ENCODE assay signal across 13 cellular contexts in genomic region chr5:14161825-14162556, GRCh38. TPM values are rescaled to one million over a fixed set of nuclear protein-coding genes. Genes with fewer than 3 reads are reported as not detected.
A peak's percentile ranks its signal among the peaks of the same experiment; 100 is the strongest.
DNase-seq lines count a peak whose midpoint lies in the region; TF ChIP-seq lines count a peak whose summit lies in the region.
"Had no signal": no experiment of that assay in that cellular context is flagged by ENCODE, and none has a peak within 500 bp of the region (broad histone marks: within the 10 kb centered on the region; RNA-seq: fewer than 3 reads in every experiment).

No MANE protein-coding gene starts in this region.

- peaks cover 0 to 4% of the 10 kb centered on the region in 2 donors for H3K36me3 ChIP-seq in neuronal stem cell (replicated peaks in 1 of 2; ENCODE audit: control insufficient read depth in 2 of 2, insufficient read depth in 2 of 2, low read length in 2 of 2)
- H3K36me3 ChIP-seq: lower lobe of right lung, upper lobe of left lung had no signal

- no peak overlapping the region for H2AFZ ChIP-seq in neuronal stem cell (ENCODE audit: low read length)

- peaks cover 9% of the 10 kb centered on the region in 2 donors for H3K4me1 ChIP-seq in neuronal stem cell (ENCODE audit: control insufficient read depth in 2 of 2, insufficient read depth in 1 of 2, low read depth in 1 of 2, low read length in 2 of 2)

- peaks cover 2 to 23% of the 10 kb centered on the region in 2 donors for H3K9me3 ChIP-seq in neuronal stem cell (replicated peaks in 1 of 2; ENCODE audit: control insufficient read depth in 2 of 2, insufficient read depth in 1 of 2, low read depth in 1 of 2, low read length in 2 of 2)
- H3K9me3 ChIP-seq: lower lobe of right lung, upper lobe of left lung had no signal

- H3K9me3 Mint-ChIP-seq in activated CD4-positive, alpha-beta T cell treated with anti-CD3 and anti-CD28 coated beads, Interleukin-2, amount 10 ng/mL, durations not matched to agents 24 days and 14 days, result no peaks in the 10 kb centered on the region

- no peak overlapping the region for H3K4me3 ChIP-seq in neuronal stem cell (ENCODE audit: low read length in 2 of 2)
- H3K4me3 ChIP-seq: lower lobe of right lung, upper lobe of left lung had no signal

- H3K27ac ChIP-seq in RWPE1 (peak overlapping the region; percentile 27), neuronal stem cell (replicated peaks; ENCODE audit: low read length) (no peak overlapping the region)
- H3K27ac ChIP-seq: 22Rv1, lower lobe of right lung, upper lobe of left lung had no signal

- H3K4me2 ChIP-seq in neuronal stem cell (ENCODE audit: insufficient read depth, low read length, poor library complexity, severe bottlenecking), result no peak overlapping the region

- intact Hi-C loops in activated CD4-positive, alpha-beta T cell treated with anti-CD3 and anti-CD28 coated beads, Interleukin-2, amount 10 ng/mL, durations not matched to agents 24 days and 14 days (cut with micrococcal nuclease), result no loop called here

- no peak overlapping the region for H4K91ac ChIP-seq in neuronal stem cell (ENCODE audit: low read depth, low read length, poor library complexity)

- H3K4me3 Mint-ChIP-seq in activated CD4-positive, alpha-beta T cell treated with anti-CD3 and anti-CD28 coated beads, Interleukin-2, amount 10 ng/mL, durations not matched to agents 24 days and 14 days, result no peak overlapping the region

- H3K23ac ChIP-seq in neuronal stem cell (ENCODE audit: low read depth, low read length, poor library complexity), result no peak overlapping the region

- DNase-seq in DMS53 (lab: John Stamatoyannopoulos, UW) (peak; percentile 80), DMS53 treated with DMSO at 0.1 percent for 48 hours (lab: John Stamatoyannopoulos, UW; ENCODE audit: unreplicated experiment) (no peak), NCI-H2029 (lab: John Stamatoyannopoulos, UW) (peak; percentile 61), RWPE1 (ENCODE audit: low spot score) (no peak), neuronal stem cell (ENCODE audit: low spot score) (no peak), pons (ENCODE audit: low spot score) (no peak), hypothalamus (lab: John Stamatoyannopoulos, UW) (no peak)
- no peak for DNase-seq in activated CD4-positive, alpha-beta T cell treated with anti-CD3 and anti-CD28 coated beads, Interleukin-2, amount 10 ng/mL, durations not matched to agents 24 days and 14 days
- DNase-seq: activated CD8-positive, alpha-beta memory T cell treated with anti-CD3 and anti-CD28 coated beads, Interleukin-2, amount 50 U/mL, for 48 hours; lower lobe of right lung; upper lobe of left lung had no signal

- no peaks in the 10 kb centered on the region for H3K27me3 Mint-ChIP-seq in activated CD4-positive, alpha-beta T cell treated with anti-CD3 and anti-CD28 coated beads, Interleukin-2, amount 10 ng/mL, durations not matched to agents 24 days and 14 days
- H3K27me3 Mint-ChIP-seq: IgD-negative memory B cell had no signal

- H4K8ac ChIP-seq in neuronal stem cell (ENCODE audit: low read depth, low read length), result no peak overlapping the region

- no peak overlapping the region for H2BK12ac ChIP-seq in neuronal stem cell (ENCODE audit: low read length)

- no peaks in the 10 kb centered on the region for H3K36me3 Mint-ChIP-seq in activated CD4-positive, alpha-beta T cell treated with anti-CD3 and anti-CD28 coated beads, Interleukin-2, amount 10 ng/mL, durations not matched to agents 24 days and 14 days (ENCODE audit: low read depth)
- H3K36me3 Mint-ChIP-seq: IgD-negative memory B cell had no signal

- WGBS in neuronal stem cell (ENCODE audit: extremely low coverage in 2 of 2, insufficient read length in 2 of 2, insufficient replicate concordance in 1 of 2), 2 donors, result no CpG with 5 or more reads among the region's 7 CpGs

- CTCF ChIA-PET in RWPE1 (lab: Yijun Ruan, JAX), result no interaction called here

- POLR2A ChIA-PET in RWPE1 (lab: Yijun Ruan, JAX; ENCODE audit: low non-redundant PET), result no interaction called here

- no peak for TF ChIP-seq CTCF in RWPE1 (conservative IDR thresholded peaks at IDR 0.05; ENCODE audit: low read depth)

- no peak overlapping the region for H3K4ac ChIP-seq in neuronal stem cell (ENCODE audit: low read length)

- H2BK120ac ChIP-seq in neuronal stem cell (ENCODE audit: low read depth, low read length), result no peak overlapping the region

- peaks cover 11% of the 10 kb centered on the region for H3K79me1 ChIP-seq in neuronal stem cell (ENCODE audit: low read depth, low read length)

- H3K27ac Mint-ChIP-seq in activated CD4-positive, alpha-beta T cell treated with anti-CD3 and anti-CD28 coated beads, Interleukin-2, amount 10 ng/mL, durations not matched to agents 24 days and 14 days, result no peak overlapping the region

- no peak overlapping the region for H3K14ac ChIP-seq in neuronal stem cell (ENCODE audit: low read length)

- H3K9ac ChIP-seq in neuronal stem cell (ENCODE audit: low read depth, low read length, poor library complexity), result peak overlapping the region; percentile 46

- no peak overlapping the region for H3K18ac ChIP-seq in neuronal stem cell (ENCODE audit: low read length)

- no peak overlapping the region for H2BK15ac ChIP-seq in neuronal stem cell (ENCODE audit: low read length)

- H3K27me3 ChIP-seq in neuronal stem cell (ENCODE audit: control insufficient read depth in 3 of 3, insufficient read depth in 3 of 3, low read depth in 1 of 3, low read length in 3 of 3), result no peaks in the 10 kb centered on the region
- H3K27me3 ChIP-seq: upper lobe of left lung had no signal

- H2BK5ac ChIP-seq in neuronal stem cell (ENCODE audit: low read length), result no peak overlapping the region

- H2AK5ac ChIP-seq in neuronal stem cell (ENCODE audit: low read depth, low read length), result no peak overlapping the region

- no peaks in the 10 kb centered on the region for H3K4me1 Mint-ChIP-seq in activated CD4-positive, alpha-beta T cell treated with anti-CD3 and anti-CD28 coated beads, Interleukin-2, amount 10 ng/mL, durations not matched to agents 24 days and 14 days

RNA-seq across cellular contexts. Expression of gene TRIO, which starts 18.8 kb away (rescaled TPM):
- 21.6 TPM for polyA plus RNA-seq in neuronal stem cell (2013, experiment 1 of 2)
- 22.4 TPM for polyA plus RNA-seq in neuronal stem cell (2013, experiment 2 of 2)
- total RNA-seq in activated CD4-positive, alpha-beta T cell treated with anti-CD3 and anti-CD28 coated beads, Interleukin-2, amount 10 ng/mL, durations not matched to agents 24 days and 14 days, result 8.7 and 14.0 TPM in 2 replicates

Comparison
In these comparisons a context has a peak if more than half of its experiments do, and no peak if none do; other contexts are left out.
1. DNase-seq: peak in DMS53 (single experiment) and NCI-H2029 (single experiment); none in DMS53 treated with DMSO at 0.1 percent for 48 hours (single experiment), RWPE1 (single experiment), neuronal stem cell (single experiment), activated CD4-positive, alpha-beta T cell treated with anti-CD3 and anti-CD28 coated beads, Interleukin-2, amount 10 ng/mL, durations not matched to agents 24 days and 14 days (single experiment), pons (single experiment) and hypothalamus (0 of 51).